In genomic region chr4:105666693-105667092, GRCh38 we compare ENCODE assay signal across 8 cellular contexts. TPM values are rescaled to one million over a fixed set of nuclear protein-coding genes. Genes with fewer than 3 reads are reported as not detected.
DNase-seq lines count a peak whose midpoint lies in the region; ATAC-seq and TF ChIP-seq lines count a peak whose summit lies in the region.

No MANE protein-coding gene starts in this region.

- DNase-seq in COLO829 (ENCODE audit: low spot score) (peak; percentile 53), HCT116 (ENCODE audit: low read depth, low spot score) (no peak), Panc1 (ENCODE audit: low read depth, low spot score) (no peak), hepatic stellate cell (ENCODE audit: low spot score) (peak; percentile 9), epidermal melanocyte (ENCODE audit: insufficient read length, low spot score) (no peak), T-helper 9 cell (no peak)
- DNase-seq in stimulated activated CD4-positive, alpha-beta T cell treated with anti-CD3 and anti-CD28 coated beads, Interleukin-4, amount 100 ng/mL, for 4 hours, result no peak

- H3K4me1 ChIP-seq in HCT116 (ENCODE audit: control insufficient read depth in 1 of 2, insufficient read depth in 2 of 2, low read length in 2 of 2), result no peaks in the 10 kb centered on the region
- no peaks in the 10 kb centered on the region for H3K4me1 ChIP-seq in Panc1 (ENCODE audit: control insufficient read depth, insufficient read depth, low read length)

- H3K79me2 ChIP-seq in HCT116 (ENCODE audit: insufficient read depth, low read length), result no peaks in the 10 kb centered on the region

- H3K9me2 ChIP-seq in HCT116 (ENCODE audit: insufficient read depth), result no peaks in the 10 kb centered on the region; the same call in 1 of the 2 replicates

- no peak overlapping the region for H3K4me3 ChIP-seq in HCT116 (replicated peaks in 1 of 2; ENCODE audit: low read depth in 1 of 2, low read length in 2 of 2)
- H3K4me3 ChIP-seq in Panc1 (ENCODE audit: low read depth in 2 of 2, low read length in 2 of 2), result no peak overlapping the region

- RAD21 ChIA-PET in HCT116 (lab: Charles Lee; ENCODE audit: low non-redundant PET in 1 of 2, low total read pairs in 2 of 2, uncharacterized antibody in 2 of 2, unreplicated experiment in 2 of 2), result interaction anchor here in 1 of 2 experiments (0.7 kb wide), 1 partner anchor 146 kb away, joined by 3 read pairs; no protein-coding TSS in a partner anchor

- POLR2A ChIA-PET in HCT116 (lab: Charles Lee) (no interaction called here), Panc1 (lab: Charles Lee) (no interaction called here)

- H3K27me3 ChIP-seq in HCT116 (ENCODE audit: insufficient read depth, low read length) (no peaks in the 10 kb centered on the region), Panc1 (ENCODE audit: control insufficient read depth, insufficient read depth, low read length) (no peaks in the 10 kb centered on the region)

- H4K20me1 ChIP-seq in HCT116 (ENCODE audit: insufficient read depth), result no peaks in the 10 kb centered on the region

- no peak overlapping the region for H3K9ac ChIP-seq in HCT116 (ENCODE audit: low read length)

- no peak for TF ChIP-seq POLR2A in HCT116 (IDR thresholded peaks at IDR 0.05; ENCODE audit: borderline replicate concordance, extremely low read depth, insufficient read depth, insufficient read length)

- CTCF ChIA-PET in HCT116 (lab: Charles Lee), result interaction anchor here (0.6 to 1.5 kb wide), 4 partner anchors 47 to 1670 kb away, joined by 3 to 5 read pairs (median 4); no protein-coding TSS in a partner anchor
- CTCF ChIA-PET in Panc1 (lab: Charles Lee), result interaction anchor here (0.9 kb wide), 1 partner anchor 146 kb away, joined by 3 read pairs; no protein-coding TSS in a partner anchor

- no peak overlapping the region for H3K27ac ChIP-seq in HCT116 (ENCODE audit: low read depth, low read length)
- H3K27ac ChIP-seq in Panc1 (ENCODE audit: low read length), result no peak overlapping the region

- no TSS peak for BruUV-seq in HCT116 (replicated peaks; lab: Mats Ljungman, UMichigan)
- no TSS peak for BruUV-seq in Panc1 (replicated peaks; lab: Mats Ljungman, UMichigan)

- TF ChIP-seq CTCF in HCT116 (IDR thresholded peaks at IDR 0.05 in 2 of 3, conservative IDR thresholded peaks at IDR 0.05 in 1 of 3; ENCODE audit: borderline replicate concordance in 1 of 3, insufficient read depth in 1 of 3, low read depth in 2 of 3, low read length in 2 of 3), result peak; percentile 21 to 36 (median 32); a peak in 4 of 6 replicates
- peak; percentile 33; the same call in 1 of the 2 replicates for TF ChIP-seq CTCF in Panc1 (IDR thresholded peaks at IDR 0.05)

- no peak overlapping the region for H2AFZ ChIP-seq in HCT116 (ENCODE audit: low read depth, low read length, poor library complexity, severe bottlenecking)

- ATAC-seq in HCT116, result peak; percentile 73
- ATAC-seq in Panc1, result no peak
- no peak for ATAC-seq in HG03469 (IDR thresholded peaks at IDR 0.05; ENCODE audit: unreplicated experiment)

- in situ Hi-C loops in Panc1 (cut with HindIII; ENCODE audit: low pct_unique_long_range_greater_than_20kb, low sequenced_read_pairs), result no loop called here

- peak; percentile 59 for TF ChIP-seq RAD21 in HCT116 (IDR thresholded peaks at IDR 0.05; ENCODE audit: low read depth)

- intact Hi-C loops in HCT116 (cut with micrococcal nuclease), result loop anchor here (2.0 to 5.0 kb wide), 2 partner anchors 146 to 734 kb away; no protein-coding TSS in a partner anchor
- intact Hi-C loops in Panc1 (cut with micrococcal nuclease; ENCODE audit: unreplicated experiment), result no loop called here

- no peak overlapping the region for H3K4me2 ChIP-seq in HCT116 (ENCODE audit: low read length)

- H3K36me3 ChIP-seq in HCT116 (ENCODE audit: control insufficient read depth in 1 of 2, insufficient read depth in 2 of 2, low read length in 2 of 2) (no peaks in the 10 kb centered on the region), Panc1 (ENCODE audit: control insufficient read depth, insufficient read depth, low read length) (no peaks in the 10 kb centered on the region)

- H3K9me3 ChIP-seq in HCT116 (ENCODE audit: control insufficient read depth in 1 of 2, insufficient read depth in 1 of 2, low read depth in 1 of 2, low read length in 2 of 2) (no peaks in the 10 kb centered on the region), Panc1 (ENCODE audit: control insufficient read depth, insufficient read depth, low read depth, low read length) (no peaks in the 10 kb centered on the region)

TF ChIP-seq in HCT116, 20 proteins besides CTCF, POLR2A, EP300 and RAD21:
- TF ChIP-seq MAX (IDR thresholded peaks at IDR 0.05) (no peak), CEBPB (IDR thresholded peaks at IDR 0.05; ENCODE audit: low read depth) (no peak), SRF (IDR thresholded peaks at IDR 0.05; ENCODE audit: low read depth) (no peak), JUND (IDR thresholded peaks at IDR 0.05) (no peak), ELF1 (IDR thresholded peaks at IDR 0.05; ENCODE audit: borderline replicate concordance, low read depth) (no peak), ATF3 (IDR thresholded peaks at IDR 0.05) (no peak), EGR1 (IDR thresholded peaks at IDR 0.05; ENCODE audit: low read depth) (no peak), ZBTB33 (IDR thresholded peaks at IDR 0.05; ENCODE audit: extremely low read depth, insufficient replicate concordance, low read length) (no peak), EZH2phosphoT487 (IDR thresholded peaks at IDR 0.05; ENCODE audit: borderline replicate concordance) (no peak), POLR2AphosphoS5 (IDR thresholded peaks at IDR 0.05; ENCODE audit: low read depth, low read length) (no peak), EZH2 (IDR thresholded peaks at IDR 0.05) (no peak), CBX3 (IDR thresholded peaks at IDR 0.05; ENCODE audit: low read depth) (no peak), ZNF274 (IDR thresholded peaks at IDR 0.05; ENCODE audit: low read depth, low read length) (no peak), REST (IDR thresholded peaks at IDR 0.05; ENCODE audit: low read depth) (no peak)

RNA-seq across cellular contexts. Expression of gene INTS12, which starts 41.8 kb away (rescaled TPM):
- total RNA-seq in HCT116 (2021; ENCODE audit: unreplicated experiment) (18.5 TPM), Panc1 (2021; ENCODE audit: unreplicated experiment) (13.9 TPM)
- polyA plus RNA-seq in HCT116 (2012), result 12.2 and 17.6 TPM in 2 replicates
- 8.8 TPM for polyA plus RNA-seq in Panc1 (2012; ENCODE audit: insufficient read length)

RNA-seq across cellular contexts. Expression of gene GSTCD, which starts 41.9 kb away (rescaled TPM):
- total RNA-seq in HCT116 (2021; ENCODE audit: unreplicated experiment) (22.5 TPM), Panc1 (2021; ENCODE audit: unreplicated experiment) (8.8 TPM)
- polyA plus RNA-seq in HCT116 (2012), result 4.3 and 6.4 TPM in 2 replicates
- polyA plus RNA-seq in Panc1 (2012; ENCODE audit: insufficient read length), result 5.5 TPM

Comparison
In these comparisons a context has a peak if more than half of its experiments do, and no peak if none do; other contexts are left out.
1. DNase-seq: peak in COLO829 (single experiment) and hepatic stellate cell (single experiment); none in HCT116 (single experiment), Panc1 (single experiment), epidermal melanocyte (single experiment), stimulated activated CD4-positive, alpha-beta T cell treated with anti-CD3 and anti-CD28 coated beads, Interleukin-4, amount 100 ng/mL, for 4 hours (0 of 2) and T-helper 9 cell (single experiment).